ENCODE assay signal across 8 cellular contexts in genomic region chr21:34669880-34670219, GRCh38. TPM values are rescaled to one million over a fixed set of nuclear protein-coding genes. Genes with fewer than 3 reads are reported as not detected.
DNase-seq lines count a peak whose midpoint lies in the region; ATAC-seq, FAIRE-seq and TF ChIP-seq lines count a peak whose summit lies in the region.
"Not testable (repeated sequence)": the region's sequence is repeated elsewhere in the genome, so short reads cannot be mapped to it uniquely, and the experiment has no call there.
"Had no signal": no experiment of that assay in that cellular context is flagged by ENCODE, and none has a peak within 500 bp of the region (broad histone marks: within the 10 kb centered on the region; RNA-seq: fewer than 3 reads in every experiment).

No MANE protein-coding gene starts in this region.

- not testable (repeated sequence) for H3K9me2 ChIP-seq in GM23248 (ENCODE audit: insufficient read depth)

- TF ChIP-seq CTCF in WTC11 (IDR thresholded peaks at IDR 0.05); astrocyte (IDR thresholded peaks at IDR 0.05; ENCODE audit: insufficient read depth, low read depth, low read length); esophagus muscularis mucosa (IDR thresholded peaks at IDR 0.05); neural progenitor cell (IDR thresholded peaks at IDR 0.05): not testable (repeated sequence)

- not testable (repeated sequence) for TF ChIP-seq POLR2A in esophagus muscularis mucosa (IDR thresholded peaks at IDR 0.05; ENCODE audit: low read depth)

- not testable (repeated sequence) for H3K27ac ChIP-seq in GM23248; astrocyte (ENCODE audit: low read depth, low read length); neural progenitor cell
- peak overlapping the region in 1 of 4 donors; percentile 20 for H3K27ac ChIP-seq in esophagus muscularis mucosa (replicated peaks in 1 of 4)

- intact Hi-C loops in esophagus muscularis mucosa (cut with DNase I) = not testable (repeated sequence)

- H3K4me1 ChIP-seq in GM23248 (ENCODE audit: insufficient read depth); astrocyte (ENCODE audit: insufficient read depth, low read length): not testable (repeated sequence)
- H3K4me1 ChIP-seq in esophagus muscularis mucosa = peaks cover 13 to 24% (median 21%) of the 10 kb centered on the region in 4 donors
- H3K4me1 ChIP-seq in neural progenitor cell = peaks cover 17% of the 10 kb centered on the region

- H2AFZ ChIP-seq in GM23248 (peak overlapping the region; percentile 57), astrocyte (ENCODE audit: low read depth, low read length) (peak overlapping the region; percentile 63), neural progenitor cell (replicated peaks) (peak overlapping the region; percentile 93)

- H3K4me2 ChIP-seq in GM23248 (ENCODE audit: unreplicated experiment) = not testable (repeated sequence)
- H3K4me2 ChIP-seq in astrocyte (ENCODE audit: low read length) = peak overlapping the region; percentile 77
- peak overlapping the region; percentile 96 for H3K4me2 ChIP-seq in neural progenitor cell

- CTCF ChIA-PET in WTC11 (lab: Charles Lee) = interaction anchor here (0.6 kb wide), 1 partner anchor 96 kb away, joined by 3 read pairs; no protein-coding TSS in a partner anchor

- not testable (repeated sequence) for ATAC-seq in WTC11; stimulated activated effector memory CD8-positive, alpha-beta T cell treated with anti-CD3 and anti-CD28 coated beads, Interleukin-12 subunit alpha, Interleukin-12 subunit beta, amount 100 ng/mL, for 72 hours

- 3% methylated on average over 6 to 46 of the region's 46 CpGs for WGBS in GM23248 (ENCODE audit: low coverage in 1 of 2, low lambda C conversion rate in 2 of 2, missing lambda C conversion rate in 2 of 2), 2 experiments
- WGBS in esophagus muscularis mucosa = 0% methylated on average over 6 of the region's 46 CpGs

- not testable (repeated sequence) for FAIRE-seq in astrocyte (lab: Jason Lieb, UNC)

- not testable (repeated sequence) for H3K36me3 ChIP-seq in GM23248 (ENCODE audit: low read depth); astrocyte (ENCODE audit: insufficient read depth, low read length); esophagus muscularis mucosa; neural progenitor cell

- TF ChIP-seq EP300 in esophagus muscularis mucosa (IDR thresholded peaks at IDR 0.05) = not testable (repeated sequence)

- H3K9ac ChIP-seq in GM23248; astrocyte (ENCODE audit: low read length); neural progenitor cell: not testable (repeated sequence)

- not testable (repeated sequence) for H3K9me3 Mint-ChIP-seq in WTC11; astrocyte (ENCODE audit: unreplicated experiment); neural progenitor cell; stimulated activated effector memory CD8-positive, alpha-beta T cell treated with anti-CD3 and anti-CD28 coated beads, Interleukin-12 subunit alpha, Interleukin-12 subunit beta, amount 100 ng/mL, for 72 hours

- in situ Hi-C loops in GM23248 (cut with MboI) = not testable (repeated sequence)

- POLR2A ChIA-PET in WTC11 (lab: Charles Lee) = not testable (repeated sequence)

- H3K36me3 Mint-ChIP-seq in WTC11; astrocyte (ENCODE audit: low read depth, unreplicated experiment); neural progenitor cell; stimulated activated effector memory CD8-positive, alpha-beta T cell treated with anti-CD3 and anti-CD28 coated beads, Interleukin-12 subunit alpha, Interleukin-12 subunit beta, amount 100 ng/mL, for 72 hours: not testable (repeated sequence)

- peaks cover 79% of the 10 kb centered on the region for H3K27me3 ChIP-seq in GM23248 (replicated peaks; ENCODE audit: insufficient read depth)
- peaks cover 80% of the 10 kb centered on the region for H3K27me3 ChIP-seq in astrocyte (ENCODE audit: insufficient read depth, low read length)
- H3K27me3 ChIP-seq in esophagus muscularis mucosa = peaks cover 0 to 74% (median 30%) of the 10 kb centered on the region in 4 donors
- H3K27me3 ChIP-seq in neural progenitor cell = peaks cover 84% of the 10 kb centered on the region

- H3K4me3 ChIP-seq in GM23248 (peak overlapping the region; percentile 11; the same call in 1 of the 2 replicates), astrocyte (ENCODE audit: insufficient read depth, low read depth, low read length) (peak overlapping the region; percentile 10), esophagus muscularis mucosa (peak overlapping the region; percentile 41 to 57 (median 46)), iPS-18c (ENCODE audit: insufficient read depth, low read depth, low read length) (peak overlapping the region; percentile 66; the same call in 1 of the 2 replicates), neural progenitor cell (peak overlapping the region; percentile 65)

- H3K79me2 ChIP-seq in GM23248 (ENCODE audit: insufficient read depth); astrocyte (ENCODE audit: insufficient read depth, low read length); neural progenitor cell (ENCODE audit: low read depth): not testable (repeated sequence)

- H3K4me1 Mint-ChIP-seq in WTC11 (peaks cover 15% of the 10 kb centered on the region), neural progenitor cell (peaks cover 24% of the 10 kb centered on the region)
- not testable (repeated sequence) for H3K4me1 Mint-ChIP-seq in astrocyte (ENCODE audit: low read depth, unreplicated experiment); stimulated activated effector memory CD8-positive, alpha-beta T cell treated with anti-CD3 and anti-CD28 coated beads, Interleukin-12 subunit alpha, Interleukin-12 subunit beta, amount 100 ng/mL, for 72 hours

- peaks cover 79% of the 10 kb centered on the region for H3K27me3 Mint-ChIP-seq in WTC11 (ENCODE audit: low read depth)
- H3K27me3 Mint-ChIP-seq in astrocyte (ENCODE audit: low read depth, unreplicated experiment) = peaks cover 57% of the 10 kb centered on the region
- peaks cover 39% of the 10 kb centered on the region for H3K27me3 Mint-ChIP-seq in neural progenitor cell (ENCODE audit: insufficient read depth, low read depth)

- not testable (repeated sequence) for H4K20me1 ChIP-seq in GM23248 (ENCODE audit: insufficient read depth); astrocyte (ENCODE audit: insufficient read depth, low read length); neural progenitor cell (ENCODE audit: low read depth)

- H3K9me3 ChIP-seq in GM23248 (ENCODE audit: low read depth); astrocyte (ENCODE audit: insufficient read depth, low read depth, low read length); esophagus muscularis mucosa; iPS-18c (ENCODE audit: control insufficient read depth, insufficient read depth, low read length); neural progenitor cell (ENCODE audit: low read depth): not testable (repeated sequence)

- peak overlapping the region; percentile 85 for H3K4me3 Mint-ChIP-seq in WTC11
- not testable (repeated sequence) for H3K4me3 Mint-ChIP-seq in astrocyte (ENCODE audit: unreplicated experiment)
- H3K4me3 Mint-ChIP-seq in neural progenitor cell = peak overlapping the region; percentile 83
- peak overlapping the region; percentile 65 for H3K4me3 Mint-ChIP-seq in stimulated activated effector memory CD8-positive, alpha-beta T cell treated with anti-CD3 and anti-CD28 coated beads, Interleukin-12 subunit alpha, Interleukin-12 subunit beta, amount 100 ng/mL, for 72 hours

- DNase-seq in GM23248; WTC11 (ENCODE audit: low spot score); astrocyte (ENCODE audit: low read depth); esophagus muscularis mucosa (ENCODE audit: extremely low spot score); neural progenitor cell (ENCODE audit: low spot score); stimulated activated effector memory CD8-positive, alpha-beta T cell treated with anti-CD3 and anti-CD28 coated beads, Interleukin-12 subunit alpha, Interleukin-12 subunit beta, amount 100 ng/mL, for 72 hours (ENCODE audit: low spot score in 2 of 2): not testable (repeated sequence)

- H3K27ac Mint-ChIP-seq in WTC11; astrocyte (ENCODE audit: unreplicated experiment); neural progenitor cell; stimulated activated effector memory CD8-positive, alpha-beta T cell treated with anti-CD3 and anti-CD28 coated beads, Interleukin-12 subunit alpha, Interleukin-12 subunit beta, amount 100 ng/mL, for 72 hours: not testable (repeated sequence)

- not testable (repeated sequence) for H3F3A ChIP-seq in GM23248 (ENCODE audit: insufficient read depth)
- H3F3A ChIP-seq in neural progenitor cell (ENCODE audit: low read depth) = peaks cover 11% of the 10 kb centered on the region

RNA-seq across cellular contexts. Expression of gene CLIC6, which starts 1.1 kb away (rescaled TPM):
- not detected in 2 replicates for total RNA-seq in GM23248 (2014; rRNA removed; shearing (Covaris generic))
- polyA plus RNA-seq in GM23248 (2016; fragmentation: Nextera tagmentation; extraction: Ambion mirVana) = 0.08 TPM in 1 of 2 replicates, not detected in the other
- total RNA-seq in WTC11 (2021) = 1.8 to 3.8 TPM (median 3.7 TPM) in 3 replicates
- total RNA-seq in astrocyte = 0.22 and 0.30 TPM in 2 replicates
- 1 to 10 TPM in 1 of 4 donors, under 1 TPM in 3; under 0.01 to 1.9 (median 0.39) TPM for total RNA-seq in esophagus muscularis mucosa
- total RNA-seq in neural progenitor cell (ENCODE audit: low replicate concordance) = 0.12 and 0.15 TPM in 2 replicates
- total RNA-seq: H4 had no signal

RNA-seq across cellular contexts. Expression of gene RCAN1, which starts 54.9 kb away (rescaled TPM):
- 65.9 and 74.1 TPM in 2 replicates for total RNA-seq in GM23248 (2014; rRNA removed; shearing (Covaris generic))
- polyA plus RNA-seq in GM23248 (2016; fragmentation: Nextera tagmentation; extraction: Ambion mirVana) = 76.3 and 77.3 TPM in 2 replicates
- total RNA-seq in WTC11 (2021) = 5.4 to 5.9 TPM (median 5.6 TPM) in 3 replicates
- 164 and 197 TPM in 2 replicates for total RNA-seq in astrocyte
- total RNA-seq in esophagus muscularis mucosa = 10 to 100 TPM; 32.4 to 58.8 (median 37.9) TPM
- total RNA-seq in neural progenitor cell (ENCODE audit: low replicate concordance) = 6.5 and 6.9 TPM in 2 replicates

Comparison
In these comparisons a context has a peak if more than half of its experiments do, and no peak if none do; other contexts are left out.
1. H3K4me3 ChIP-seq: peak in every context shown above with its lines; median percentile 66 in iPS-18c; 65 in neural progenitor cell; 46 in esophagus muscularis mucosa; 11 in GM23248; 10 in astrocyte.